ENCODE assay signal across 3 cellular contexts in genomic region chr13:77519396-77519795, GRCh38. TPM values are rescaled to one million over a fixed set of nuclear protein-coding genes. Genes with fewer than 3 reads are reported as not detected.
"Had no signal": no experiment of that assay in that cellular context is flagged by ENCODE, and none has a peak within 500 bp of the region (broad histone marks: within the 10 kb centered on the region; RNA-seq: fewer than 3 reads in every experiment).

No MANE protein-coding gene starts in this region.

RNA-seq across cellular contexts. Expression of gene SCEL, which starts 16.1 kb away (rescaled TPM):
- total RNA-seq: tibial nerve, ureter had no signal
- polyA plus RNA-seq: urinary bladder had no signal
